14 cellular contexts compared by ENCODE assay signal in genomic region chr17:19979917-19980770, GRCh38. TPM values are rescaled to one million over a fixed set of nuclear protein-coding genes. Genes with fewer than 3 reads are reported as not detected.
A peak's percentile ranks its signal among the peaks of the same experiment; 100 is the strongest.
DNase-seq lines count a peak whose midpoint lies in the region; ATAC-seq and TF ChIP-seq lines count a peak whose summit lies in the region.
"Had no signal": no experiment of that assay in that cellular context is flagged by ENCODE, and none has a peak within 500 bp of the region (broad histone marks: within the 10 kb centered on the region; RNA-seq: fewer than 3 reads in every experiment).

No MANE protein-coding gene starts in this region.

- peaks cover 24% of the 10 kb centered on the region for H3K79me2 ChIP-seq in GM23338 (replicated peaks; ENCODE audit: insufficient read depth)

- H3K9me2 ChIP-seq in GM23338 (ENCODE audit: insufficient read depth): 0 out of 2 replicates have a peak, but pooled peaks cover 7% of the 10 kb centered on the region

- no peaks in the 10 kb centered on the region for H3K9me3 ChIP-seq in neutrophil

- H3K4me3 Mint-ChIP-seq in GM23338: no peak overlapping the region
- H3K4me3 Mint-ChIP-seq: CD8-positive, alpha-beta T cell; natural killer cell had no signal

- H3K36me3 ChIP-seq in GM23338 (ENCODE audit: insufficient read depth) (no peaks in the 10 kb centered on the region), neutrophil (no peaks in the 10 kb centered on the region)

- H4K20me1 ChIP-seq in GM23338 (replicated peaks; ENCODE audit: insufficient read depth): peaks cover 11% of the 10 kb centered on the region

- H3K4me1 ChIP-seq in GM23338 (ENCODE audit: insufficient read depth) (no peaks in the 10 kb centered on the region), neutrophil (ENCODE audit: control insufficient read depth in 1 of 2, insufficient read depth in 1 of 2, low read depth in 1 of 2, low read length in 1 of 2) (peaks cover 50 to 53% of the 10 kb centered on the region in 2 experiments)

- H3K9me3 Mint-ChIP-seq in GM23338: peaks cover 23% of the 10 kb centered on the region
- H3K9me3 Mint-ChIP-seq: CD8-positive, alpha-beta T cell had no signal

- peaks cover 21% of the 10 kb centered on the region for H3K36me3 Mint-ChIP-seq in GM23338 (ENCODE audit: low read depth)
- H3K36me3 Mint-ChIP-seq: natural killer cell had no signal

- 0 out of 2 replicates have a peak, but pooled peaks cover 6% of the 10 kb centered on the region for H3F3A ChIP-seq in GM23338 (replicated peaks; ENCODE audit: low read depth)

- H2AFZ ChIP-seq in GM23338: 0 out of 2 replicates have a peak overlapping the region, but pooled peaks have one; percentile 43

- H3K4me3 ChIP-seq in GM23338 (no peak overlapping the region), fibroblast of villous mesenchyme (ENCODE audit: low read depth, low read length) (peak overlapping the region; percentile 17), neutrophil (ENCODE audit: low read depth in 1 of 2, low read length in 1 of 2) (peak overlapping the region in 1 of 2 experiments; percentile 95)

- no peak for ATAC-seq in GM23338
- ATAC-seq in HG02973 (IDR thresholded peaks at IDR 0.05; ENCODE audit: unreplicated experiment): no peak
- ATAC-seq: CD8-positive, alpha-beta T cell; natural killer cell; Panc1 had no signal

- H3K27ac ChIP-seq in GM23338 (ENCODE audit: low read depth) (no peak overlapping the region), neutrophil (peak overlapping the region; percentile 97)
- H3K27ac ChIP-seq: epithelial cell of prostate had no signal

- H3K4me1 Mint-ChIP-seq in GM23338: peaks cover 8% of the 10 kb centered on the region; the same call in 2 of the 3 replicates

- peak; percentile 12 for DNase-seq in GM23338 (ENCODE audit: low spot score)
- DNase-seq in SKM-1 (lab: John Stamatoyannopoulos, UW; ENCODE audit: unreplicated experiment): peak; percentile 71
- peak; percentile 62 for DNase-seq in fibroblast of villous mesenchyme (ENCODE audit: low read depth)
- DNase-seq in activated gamma-delta T cell (lab: John Stamatoyannopoulos, UW): no peak
- no peak for DNase-seq in NCI-H2081 treated with DMSO at 0.1 percent for 48 hours (lab: John Stamatoyannopoulos, UW)
- no peak for DNase-seq in H4 (ENCODE audit: low spot score)
- DNase-seq: CD8-positive, alpha-beta T cell; GOT3; natural killer cell; NCI-H2107 had no signal

- no peak overlapping the region; the same call in 1 of the 2 replicates for H3K4me2 ChIP-seq in GM23338

- H3K27me3 Mint-ChIP-seq in GM23338 (ENCODE audit: insufficient read depth, low read depth, poor library complexity): peaks cover 19% of the 10 kb centered on the region

- TF ChIP-seq CTCF in GM23338 (conservative IDR thresholded peaks at IDR 0.05; ENCODE audit: low read depth in 2 of 2) (no peak), fibroblast of villous mesenchyme (IDR thresholded peaks at IDR 0.05; ENCODE audit: insufficient read depth, low read depth, low read length) (no peak), neutrophil (IDR thresholded peaks at IDR 0.05) (no peak)

- H3K27ac Mint-ChIP-seq in GM23338: no peak overlapping the region
- H3K27ac Mint-ChIP-seq: CD8-positive, alpha-beta T cell; natural killer cell had no signal

- H3K27me3 ChIP-seq in GM23338 (ENCODE audit: insufficient read depth) (no peaks in the 10 kb centered on the region), neutrophil (no peaks in the 10 kb centered on the region)

TF ChIP-seq in GM23338, 12 proteins besides CTCF, POLR2A, EP300 and RAD21 (continues in another document):
- TF ChIP-seq ETS1 (IDR thresholded peaks at IDR 0.05) (no peak), REST (IDR thresholded peaks at IDR 0.05; ENCODE audit: unreplicated experiment) (no peak)

RNA-seq across cellular contexts. Expression of gene AKAP10, which starts 2.5 kb away (rescaled TPM):
- total RNA-seq in GM23338 (2014; rRNA removed; shearing (Covaris generic)): 17.3 and 25.9 TPM in 2 replicates
- polyA plus RNA-seq in GM23338 (2016; fragmentation: Nextera tagmentation; extraction: Ambion mirVana): 14.7 and 16.7 TPM in 2 replicates
- total RNA-seq in fibroblast of villous mesenchyme: 20.0 and 32.8 TPM in 2 replicates
- 12.3 and 16.1 TPM in 2 replicates for total RNA-seq in H4 (2014; rRNA removed; shearing (Covaris generic))

RNA-seq across cellular contexts. Expression of gene SPECC1, which starts 29.0 kb away (rescaled TPM):
- total RNA-seq in GM23338 (2014; rRNA removed; shearing (Covaris generic)): 89.8 and 101 TPM in 2 replicates
- polyA plus RNA-seq in GM23338 (2016; fragmentation: Nextera tagmentation; extraction: Ambion mirVana): 41.5 and 42.6 TPM in 2 replicates
- 110 and 148 TPM in 2 replicates for total RNA-seq in fibroblast of villous mesenchyme
- total RNA-seq in H4 (2014; rRNA removed; shearing (Covaris generic)): 38.5 and 41.9 TPM in 2 replicates

Comparison
In these comparisons a context has a peak if more than half of its experiments do, and no peak if none do; other contexts are left out.
1. DNase-seq: peak in GM23338 (single experiment), SKM-1 (single experiment) and fibroblast of villous mesenchyme (single experiment); none in activated gamma-delta T cell (single experiment), NCI-H2081 treated with DMSO at 0.1 percent for 48 hours (single experiment) and H4 (single experiment).